21 cellular contexts compared by ENCODE assay signal in the genomic region with DNA sequence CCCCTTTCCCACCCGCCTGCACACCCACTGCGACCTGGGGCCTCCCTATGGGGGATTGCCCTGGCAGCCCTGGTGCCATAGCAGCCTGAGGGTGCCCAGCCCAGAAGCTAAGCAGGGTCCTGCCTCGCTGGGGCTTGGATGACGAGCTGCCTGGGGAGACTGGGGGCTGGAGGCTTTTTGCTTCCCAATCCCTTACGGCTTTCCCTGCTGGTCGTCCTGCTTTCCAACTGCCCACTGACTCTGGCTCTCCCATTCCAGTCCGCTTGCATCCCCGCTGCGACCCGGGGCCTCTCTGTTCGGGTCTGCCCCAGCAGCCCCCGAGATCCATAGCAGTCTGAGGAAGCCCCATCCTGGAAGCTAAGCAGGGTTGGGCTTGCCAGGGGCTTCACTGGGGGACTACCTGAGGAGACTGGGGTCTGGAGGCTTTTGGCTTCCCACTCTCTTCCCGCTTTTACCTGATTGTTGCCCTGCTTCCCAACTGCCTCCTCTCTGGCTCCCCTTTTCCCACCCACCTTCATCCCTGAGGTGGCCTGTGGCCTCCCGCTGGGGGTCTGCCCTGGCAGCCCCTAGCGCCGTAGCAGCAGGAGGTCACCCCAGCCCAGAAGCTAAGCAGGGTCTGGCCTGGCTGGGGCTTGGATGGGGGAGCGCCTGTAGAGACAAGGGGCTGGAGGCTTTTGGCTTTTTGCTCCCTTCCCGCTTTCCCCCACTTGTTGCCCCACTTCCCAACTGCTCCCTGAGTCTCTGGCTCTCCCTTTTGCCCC.
"Had no signal": no experiment of that assay in that cellular context is flagged by ENCODE, and none has a peak within 500 bp of the region (broad histone marks: within the 10 kb centered on the region; RNA-seq: fewer than 3 reads in every experiment).

No MANE protein-coding gene starts in this region.

- ATAC-seq: activated T-helper 17 cell treated with anti-CD3 and anti-CD28 coated beads, Interleukin-2, amount 50 U/mL, for 72 hours; T-helper 17 cell had no signal

- H3K27ac Mint-ChIP-seq: activated CD4-positive, alpha-beta memory T cell treated with anti-CD3 and anti-CD28 coated beads, Interleukin-2, amount 10 ng/mL, durations not matched to agents 7 days and 5 days; activated CD4-positive, alpha-beta T cell treated with anti-CD3 and anti-CD28 coated beads, Interleukin-2, amount 10 ng/mL, durations not matched to agents 7 days and 5 days; activated naive CD4-positive, alpha-beta T cell treated with anti-CD3 and anti-CD28 coated beads for 36 hours; activated naive CD8-positive, alpha-beta T cell; activated T-helper 17 cell treated with anti-CD3 and anti-CD28 coated beads, Interleukin-2, amount 50 U/mL, for 72 hours; brain; T-helper 17 cell had no signal

- H3K4me3 Mint-ChIP-seq: activated CD4-positive, alpha-beta memory T cell treated with anti-CD3 and anti-CD28 coated beads, Interleukin-2, amount 10 ng/mL, durations not matched to agents 7 days and 5 days; activated CD4-positive, alpha-beta T cell treated with anti-CD3 and anti-CD28 coated beads, Interleukin-2, amount 10 ng/mL, durations not matched to agents 7 days and 5 days; activated naive CD4-positive, alpha-beta T cell treated with anti-CD3 and anti-CD28 coated beads for 36 hours; activated naive CD8-positive, alpha-beta T cell; activated T-helper 17 cell treated with anti-CD3 and anti-CD28 coated beads, Interleukin-2, amount 50 U/mL, for 72 hours; brain; T-helper 17 cell had no signal

- H3K4me1 Mint-ChIP-seq: activated CD4-positive, alpha-beta memory T cell treated with anti-CD3 and anti-CD28 coated beads, Interleukin-2, amount 10 ng/mL, durations not matched to agents 7 days and 5 days; activated CD4-positive, alpha-beta T cell treated with anti-CD3 and anti-CD28 coated beads, Interleukin-2, amount 10 ng/mL, durations not matched to agents 7 days and 5 days; activated T-helper 17 cell treated with anti-CD3 and anti-CD28 coated beads, Interleukin-2, amount 50 U/mL, for 72 hours; brain; T-helper 17 cell had no signal

- H3K27me3 Mint-ChIP-seq: activated CD4-positive, alpha-beta memory T cell treated with anti-CD3 and anti-CD28 coated beads, Interleukin-2, amount 10 ng/mL, durations not matched to agents 7 days and 5 days; activated CD4-positive, alpha-beta T cell treated with anti-CD3 and anti-CD28 coated beads, Interleukin-2, amount 10 ng/mL, durations not matched to agents 7 days and 5 days; activated naive CD8-positive, alpha-beta T cell; activated T-helper 17 cell treated with anti-CD3 and anti-CD28 coated beads, Interleukin-2, amount 50 U/mL, for 72 hours; T-helper 17 cell had no signal

- H3K36me3 Mint-ChIP-seq: activated naive CD8-positive, alpha-beta T cell; brain had no signal

- DNase-seq: activated CD4-positive, alpha-beta memory T cell treated with anti-CD3 and anti-CD28 coated beads, Interleukin-2, amount 10 ng/mL, durations not matched to agents 7 days and 5 days; activated CD4-positive, alpha-beta T cell treated with anti-CD3 and anti-CD28 coated beads, Interleukin-2, amount 10 ng/mL, durations not matched to agents 7 days and 5 days; activated CD4-positive, CD25-positive, alpha-beta regulatory T cell; activated gamma-delta T cell; activated naive CD4-positive, alpha-beta T cell treated with anti-CD3 and anti-CD28 coated beads for 36 hours; activated T-cell treated with anti-CD3 and anti-CD28 coated beads for 4 hours; activated T-cell treated with anti-CD3 and anti-CD28 coated beads, Interleukin-2, amount 50 U/mL, for 48 hours; amygdala; NCI-H1092; NCI-H1417; NCI-H1694; NCI-H2029 treated with DMSO at 0.1 percent for 48 hours; NCI-H446; NCI-H524; SIG-M5; T-helper 17 cell; T1000 had no signal

- H3K27ac ChIP-seq: KMS-11 had no signal
